In the genomic region with DNA sequence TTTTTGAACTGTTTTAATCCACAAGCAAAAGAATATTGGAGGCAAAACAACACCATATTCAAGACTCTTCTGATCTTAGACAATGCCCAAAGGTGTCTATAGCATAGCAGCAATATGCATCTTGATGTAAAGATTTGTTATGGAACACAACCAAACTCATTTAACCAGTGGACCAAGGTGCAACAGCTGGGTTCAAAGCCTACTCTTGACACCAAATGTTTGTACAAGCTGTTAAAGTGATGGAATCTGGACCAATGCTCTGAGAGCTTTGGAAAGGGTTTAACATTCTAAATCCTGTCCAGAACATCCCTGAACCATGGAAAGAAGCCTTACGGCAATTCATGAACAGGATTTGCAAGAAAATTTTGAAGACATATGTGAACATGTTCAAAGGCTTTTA, we compare ENCODE assay signal across 6 cellular contexts.
"Had no signal": no experiment of that assay in that cellular context is flagged by ENCODE, and none has a peak within 500 bp of the region (broad histone marks: within the 10 kb centered on the region; RNA-seq: fewer than 3 reads in every experiment).

No MANE protein-coding gene starts in this region.

- FAIRE-seq: HTR-8/SVneo, K562 had no signal

- H3K4me3 ChIP-seq: K562 had no signal

- ATAC-seq: K562 had no signal

- H3K9ac ChIP-seq: KMS-11 had no signal

- DNase-seq: KBM-7, KG1 had no signal

- H3K27ac ChIP-seq: HL-60, KMS-11 had no signal

- H3K4me2 ChIP-seq: KMS-11 had no signal
